Comparison of ENCODE assay signal across 1 cellular context in genomic region chr3:156678216-156678615, GRCh38.
TF ChIP-seq lines count a peak whose summit lies in the region.

No MANE protein-coding gene starts in this region.

TF ChIP-seq in K562, 482 proteins besides CTCF, POLR2A, EP300 and RAD21:
- TF ChIP-seq ATF6 (CRISPR knock-in tag; IDR thresholded peaks at IDR 0.05), result no peak
TF ChIP-seq in K562: peak in this region for 0.
